In genomic region chr11:43311791-43312607, GRCh38 we compare ENCODE assay signal across 1 cellular context.
TF ChIP-seq lines count a peak whose summit lies in the region.

Gene API5 (plus strand): TSS chr11:43311996. CDS start chr11:43312128, 132 bp downstream.

TF ChIP-seq in GM12878, 131 proteins besides CTCF, POLR2A, EP300 and RAD21 (continued from another document and continues in another):
- TF ChIP-seq CUX1 (IDR thresholded peaks at IDR 0.05; ENCODE audit: insufficient replicate concordance, low read depth, low read length) (no peak), ETV6 (conservative IDR thresholded peaks at IDR 0.05 in 1 of 2, IDR thresholded peaks at IDR 0.05 in 1 of 2; ENCODE audit: borderline replicate concordance in 1 of 2, low read depth in 1 of 2) (no peak), E2F4 (IDR thresholded peaks at IDR 0.05; ENCODE audit: low read depth, low read length) (no peak), POU2F2 (IDR thresholded peaks at IDR 0.05; ENCODE audit: borderline replicate concordance, low read depth, low read length) (peak; percentile 77; the same call in 1 of the 3 replicates), YBX1 (IDR thresholded peaks at IDR 0.05) (no peak), CEBPB (IDR thresholded peaks at IDR 0.05; ENCODE audit: borderline replicate concordance in 1 of 2, low read depth in 2 of 2, low read length in 2 of 2) (no peak), HDAC6 (IDR thresholded peaks at IDR 0.05; ENCODE audit: unreplicated experiment) (no peak), EZH2 (IDR thresholded peaks at IDR 0.05; ENCODE audit: borderline replicate concordance, control insufficient read depth, low read depth, low read length) (no peak), MTA2 (IDR thresholded peaks at IDR 0.05; ENCODE audit: low read depth) (no peak), ZBED1 (IDR thresholded peaks at IDR 0.05; ENCODE audit: borderline replicate concordance) (no peak), PBX3 (IDR thresholded peaks at IDR 0.05; ENCODE audit: insufficient replicate concordance, low read depth, low read length) (peak; percentile 79), MEF2A (IDR thresholded peaks at IDR 0.05; ENCODE audit: insufficient read depth, low read depth, low read length) (no peak), PAX8 (IDR thresholded peaks at IDR 0.05) (no peak), REST (IDR thresholded peaks at IDR 0.05; ENCODE audit: low read depth, low read length) (no peak), EGR1 (IDR thresholded peaks at IDR 0.05; ENCODE audit: borderline replicate concordance in 1 of 2, low read depth in 2 of 2, low read length in 2 of 2) (peak; percentile 96 to 99), NFIC (IDR thresholded peaks at IDR 0.05; ENCODE audit: low read depth, low read length) (0 out of 2 replicates have a peak, but pooled peaks have one; percentile 33), RELA (IDR thresholded peaks at IDR 0.05; ENCODE audit: borderline replicate concordance, partially characterized antibody) (peak; percentile 57), SIX5 (IDR thresholded peaks at IDR 0.05; ENCODE audit: low read depth, low read length, severe bottlenecking) (peak; percentile 35), CREB1 (IDR thresholded peaks at IDR 0.05; ENCODE audit: low read depth) (peak; percentile 90), SMAD1 (IDR thresholded peaks at IDR 0.05; ENCODE audit: low read depth, partially characterized antibody) (no peak), ZSCAN29 (IDR thresholded peaks at IDR 0.05) (no peak), MTA3 (IDR thresholded peaks at IDR 0.05; ENCODE audit: borderline replicate concordance, low read length) (no peak), TARDBP (IDR thresholded peaks at IDR 0.05; ENCODE audit: borderline replicate concordance) (no peak), IRF5 (IDR thresholded peaks at IDR 0.05; ENCODE audit: borderline replicate concordance) (no peak), ATF3 (IDR thresholded peaks at IDR 0.05; ENCODE audit: borderline replicate concordance, extremely low read depth, low read depth, low read length) (no peak), CBX5 (IDR thresholded peaks at IDR 0.05; ENCODE audit: low read depth) (peak; percentile 76), EED (IDR thresholded peaks at IDR 0.05; ENCODE audit: low read depth) (no peak), SMAD5 (IDR thresholded peaks at IDR 0.05; ENCODE audit: low read depth) (peak; percentile 59; the same call in 1 of the 2 replicates), RUNX3 (IDR thresholded peaks at IDR 0.05; ENCODE audit: low read length) (peak; percentile 91), BCLAF1 (IDR thresholded peaks at IDR 0.05) (no peak), HCFC1 (IDR thresholded peaks at IDR 0.05; ENCODE audit: low read length) (peak; percentile 77), BRCA1 (IDR thresholded peaks at IDR 0.05; ENCODE audit: low read depth, low read length) (no peak), SPI1 (IDR thresholded peaks at IDR 0.05; ENCODE audit: borderline replicate concordance, insufficient read depth, low read depth, low read length) (peak; percentile 8; the same call in 1 of the 2 replicates), NKRF (conservative IDR thresholded peaks at IDR 0.05) (peak; percentile 73), NR2C1 (IDR thresholded peaks at IDR 0.05) (no peak), TBL1XR1 (IDR thresholded peaks at IDR 0.05; ENCODE audit: low read depth, low read length) (peak; percentile 24; the same call in 1 of the 2 replicates), IRF3 (IDR thresholded peaks at IDR 0.05) (no peak), RBBP5 (conservative IDR thresholded peaks at IDR 0.05) (no peak), CHD1 (IDR thresholded peaks at IDR 0.05; ENCODE audit: low read depth, low read length) (no peak), YY1 (IDR thresholded peaks at IDR 0.05; ENCODE audit: low read depth, low read length) (peak; percentile 81; the same call in 1 of the 2 replicates), JUND (IDR thresholded peaks at IDR 0.05; ENCODE audit: low read depth, low read length) (no peak), BMI1 (IDR thresholded peaks at IDR 0.05; ENCODE audit: borderline replicate concordance) (no peak), RFX5 (IDR thresholded peaks at IDR 0.05; ENCODE audit: low read depth, low read length) (no peak)
